Comparison of ENCODE assay signal across 1 cellular context in the genomic region with DNA sequence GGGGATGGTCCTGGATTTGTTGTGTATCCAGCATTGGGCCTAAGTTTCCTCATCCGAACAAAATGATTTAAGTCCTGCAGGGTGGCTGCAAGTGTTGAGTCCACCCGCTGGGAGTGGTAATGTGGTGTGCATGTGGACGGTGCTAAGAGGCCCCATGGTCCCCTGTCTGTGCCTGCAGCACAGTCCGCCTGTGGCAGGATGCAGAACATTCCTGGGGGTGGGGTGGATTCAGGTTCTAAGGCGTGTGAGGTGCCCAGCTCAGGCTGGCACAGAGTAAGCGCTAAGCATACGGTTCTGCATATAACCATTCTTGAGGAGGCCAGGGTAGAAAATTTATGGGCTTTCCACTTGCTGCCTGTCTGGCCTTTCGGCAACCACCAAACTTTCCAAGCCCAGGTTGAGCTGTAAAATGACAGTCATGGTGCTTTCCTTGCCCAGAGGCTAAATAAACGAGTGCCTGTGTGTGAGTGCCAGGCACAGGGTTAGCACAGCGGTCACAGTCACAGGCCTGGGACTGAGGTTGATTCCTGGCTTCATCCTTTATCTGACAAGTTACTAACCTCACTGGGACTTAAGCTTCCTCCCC.
TF ChIP-seq lines count a peak whose summit lies in the region.

No MANE protein-coding gene starts in this region.

TF ChIP-seq in GM12878, 131 proteins besides CTCF, POLR2A, EP300 and RAD21 (continued from another document):
- no peak for TF ChIP-seq POLR2AphosphoS2 (IDR thresholded peaks at IDR 0.05; ENCODE audit: low read depth, low read length)
- TF ChIP-seq, protein P1, sequence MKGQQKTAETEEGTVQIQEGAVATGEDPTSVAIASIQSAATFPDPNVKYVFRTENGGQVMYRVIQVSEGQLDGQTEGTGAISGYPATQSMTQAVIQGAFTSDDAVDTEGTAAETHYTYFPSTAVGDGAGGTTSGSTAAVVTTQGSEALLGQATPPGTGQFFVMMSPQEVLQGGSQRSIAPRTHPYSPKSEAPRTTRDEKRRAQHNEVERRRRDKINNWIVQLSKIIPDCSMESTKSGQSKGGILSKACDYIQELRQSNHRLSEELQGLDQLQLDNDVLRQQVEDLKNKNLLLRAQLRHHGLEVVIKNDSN (IDR thresholded peaks at IDR 0.05; ENCODE audit: borderline replicate concordance, extremely low read length, insufficient read depth, low read depth, low read length), result no peak
- no peak for TF ChIP-seq HCFC1 (IDR thresholded peaks at IDR 0.05; ENCODE audit: low read length)
- no peak for TF ChIP-seq NFIC (IDR thresholded peaks at IDR 0.05; ENCODE audit: low read depth, low read length)
- no peak for TF ChIP-seq SUZ12 (IDR thresholded peaks at IDR 0.05; ENCODE audit: unreplicated experiment)
- TF ChIP-seq, protein P2, sequence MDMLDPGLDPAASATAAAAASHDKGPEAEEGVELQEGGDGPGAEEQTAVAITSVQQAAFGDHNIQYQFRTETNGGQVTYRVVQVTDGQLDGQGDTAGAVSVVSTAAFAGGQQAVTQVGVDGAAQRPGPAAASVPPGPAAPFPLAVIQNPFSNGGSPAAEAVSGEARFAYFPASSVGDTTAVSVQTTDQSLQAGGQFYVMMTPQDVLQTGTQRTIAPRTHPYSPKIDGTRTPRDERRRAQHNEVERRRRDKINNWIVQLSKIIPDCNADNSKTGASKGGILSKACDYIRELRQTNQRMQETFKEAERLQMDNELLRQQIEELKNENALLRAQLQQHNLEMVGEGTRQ (IDR thresholded peaks at IDR 0.05; ENCODE audit: borderline replicate concordance, low read depth, low read length), result no peak
- TF ChIP-seq, protein P3, sequence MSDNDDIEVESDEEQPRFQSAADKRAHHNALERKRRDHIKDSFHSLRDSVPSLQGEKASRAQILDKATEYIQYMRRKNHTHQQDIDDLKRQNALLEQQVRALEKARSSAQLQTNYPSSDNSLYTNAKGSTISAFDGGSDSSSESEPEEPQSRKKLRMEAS (IDR thresholded peaks at IDR 0.05; ENCODE audit: low read depth, low read length), result no peak
- TF ChIP-seq YBX1 (IDR thresholded peaks at IDR 0.05), result no peak
- no peak for TF ChIP-seq SMARCA5 (IDR thresholded peaks at IDR 0.05)
- TF ChIP-seq SRF (IDR thresholded peaks at IDR 0.05; ENCODE audit: low read depth in 2 of 2, low read length in 2 of 2), result no peak
- TF ChIP-seq SUPT20H (IDR thresholded peaks at IDR 0.05; ENCODE audit: borderline replicate concordance, control insufficient read depth, low read depth, low read length), result no peak
- TF ChIP-seq CREB1 (IDR thresholded peaks at IDR 0.05; ENCODE audit: low read depth), result no peak
- TF ChIP-seq ZNF24 (IDR thresholded peaks at IDR 0.05), result no peak
- no peak for TF ChIP-seq NR2C1 (IDR thresholded peaks at IDR 0.05)
- TF ChIP-seq, protein P4, sequence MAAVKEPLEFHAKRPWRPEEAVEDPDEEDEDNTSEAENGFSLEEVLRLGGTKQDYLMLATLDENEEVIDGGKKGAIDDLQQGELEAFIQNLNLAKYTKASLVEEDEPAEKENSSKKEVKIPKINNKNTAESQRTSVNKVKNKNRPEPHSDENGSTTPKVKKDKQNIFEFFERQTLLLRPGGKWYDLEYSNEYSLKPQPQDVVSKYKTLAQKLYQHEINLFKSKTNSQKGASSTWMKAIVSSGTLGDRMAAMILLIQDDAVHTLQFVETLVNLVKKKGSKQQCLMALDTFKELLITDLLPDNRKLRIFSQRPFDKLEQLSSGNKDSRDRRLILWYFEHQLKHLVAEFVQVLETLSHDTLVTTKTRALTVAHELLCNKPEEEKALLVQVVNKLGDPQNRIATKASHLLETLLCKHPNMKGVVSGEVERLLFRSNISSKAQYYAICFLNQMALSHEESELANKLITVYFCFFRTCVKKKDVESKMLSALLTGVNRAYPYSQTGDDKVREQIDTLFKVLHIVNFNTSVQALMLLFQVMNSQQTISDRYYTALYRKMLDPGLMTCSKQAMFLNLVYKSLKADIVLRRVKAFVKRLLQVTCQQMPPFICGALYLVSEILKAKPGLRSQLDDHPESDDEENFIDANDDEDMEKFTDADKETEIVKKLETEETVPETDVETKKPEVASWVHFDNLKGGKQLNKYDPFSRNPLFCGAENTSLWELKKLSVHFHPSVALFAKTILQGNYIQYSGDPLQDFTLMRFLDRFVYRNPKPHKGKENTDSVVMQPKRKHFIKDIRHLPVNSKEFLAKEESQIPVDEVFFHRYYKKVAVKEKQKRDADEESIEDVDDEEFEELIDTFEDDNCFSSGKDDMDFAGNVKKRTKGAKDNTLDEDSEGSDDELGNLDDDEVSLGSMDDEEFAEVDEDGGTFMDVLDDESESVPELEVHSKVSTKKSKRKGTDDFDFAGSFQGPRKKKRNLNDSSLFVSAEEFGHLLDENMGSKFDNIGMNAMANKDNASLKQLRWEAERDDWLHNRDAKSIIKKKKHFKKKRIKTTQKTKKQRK (IDR thresholded peaks at IDR 0.05; ENCODE audit: low read depth, low read length), result no peak
- no peak for TF ChIP-seq PAX8 (IDR thresholded peaks at IDR 0.05)
TF ChIP-seq in GM12878: peak in this region for 0.
